In genomic region chr20:3202965-3203314, GRCh38 we compare ENCODE assay signal across 9 cellular contexts. TPM values are rescaled to one million over a fixed set of nuclear protein-coding genes. Genes with fewer than 3 reads are reported as not detected.
DNase-seq lines count a peak whose midpoint lies in the region; TF ChIP-seq lines count a peak whose summit lies in the region.
"Had no signal": no experiment of that assay in that cellular context is flagged by ENCODE, and none has a peak within 500 bp of the region (broad histone marks: within the 10 kb centered on the region; RNA-seq: fewer than 3 reads in every experiment).

No MANE protein-coding gene starts in this region.

- H3K27me3 ChIP-seq in HL-60 (ENCODE audit: insufficient read depth, poor library complexity, severe bottlenecking): no peaks in the 10 kb centered on the region
- no peaks in the 10 kb centered on the region for H3K27me3 ChIP-seq in brain microvascular endothelial cell (replicated peaks)
- H3K27me3 ChIP-seq: neutrophil had no signal

- peak overlapping the region; percentile 59 for H3K27ac Mint-ChIP-seq in mesothelial cell of epicardium

- no peaks in the 10 kb centered on the region for H3K9me3 Mint-ChIP-seq in mesothelial cell of epicardium

- no peaks in the 10 kb centered on the region for H3K27me3 Mint-ChIP-seq in mesothelial cell of epicardium (ENCODE audit: low read depth)

- H3K4me3 ChIP-seq in HL-60 (replicated peaks; ENCODE audit: insufficient read depth, low read length) (peak overlapping the region; percentile 96), brain microvascular endothelial cell (ENCODE audit: low read depth, low read length) (peak overlapping the region; percentile 95)

- H3K27ac ChIP-seq in 22Rv1: peak overlapping the region; percentile 87
- peak overlapping the region; percentile 85 for H3K27ac ChIP-seq in HL-60 (replicated peaks)
- no peak overlapping the region for H3K27ac ChIP-seq in brain microvascular endothelial cell
- H3K27ac ChIP-seq: neutrophil had no signal

- peaks cover 24% of the 10 kb centered on the region for H3K36me3 Mint-ChIP-seq in mesothelial cell of epicardium

- H3K36me3 ChIP-seq in brain microvascular endothelial cell (replicated peaks): peaks cover 16% of the 10 kb centered on the region

- peaks cover 12% of the 10 kb centered on the region for H3K4me1 Mint-ChIP-seq in mesothelial cell of epicardium

- DNase-seq in HL-60 (ENCODE audit: low read depth in 1 of 2, low spot score in 1 of 2): no peak
- DNase-seq in brain microvascular endothelial cell: no peak
- DNase-seq in mesothelial cell of epicardium (ENCODE audit: low spot score in 2 of 2, unreplicated experiment in 2 of 2): no peak
- DNase-seq in DMS53 treated with DMSO at 0.1 percent for 48 hours (lab: John Stamatoyannopoulos, UW; ENCODE audit: unreplicated experiment): no peak
- DNase-seq in NCI-H82 (lab: John Stamatoyannopoulos, UW): no peak
- no peak for DNase-seq in medulla oblongata (ENCODE audit: extremely low spot score)
- no peak for DNase-seq in RPMI8226

- H3K4me3 Mint-ChIP-seq in mesothelial cell of epicardium: peak overlapping the region; percentile 96

- in situ Hi-C loops in brain microvascular endothelial cell (cut with HindIII; ENCODE audit: low pct_ligation_motif_present, low sequenced_read_pairs): no loop called here

- TF ChIP-seq CTCF in 22Rv1 (IDR thresholded peaks at IDR 0.05): no peak
- no peak for TF ChIP-seq CTCF in HL-60 (IDR thresholded peaks at IDR 0.05; ENCODE audit: insufficient read depth, low read length)
- TF ChIP-seq CTCF in brain microvascular endothelial cell (IDR thresholded peaks at IDR 0.05; ENCODE audit: low read depth, low read length, missing control alignments): no peak
- TF ChIP-seq CTCF in mesothelial cell of epicardium (IDR thresholded peaks at IDR 0.05; ENCODE audit: unreplicated experiment): no peak

RNA-seq across cellular contexts. Expression of gene DDRGK1, which starts 1.5 kb away (rescaled TPM):
- 62.7 to 63.0 TPM (median 63.0 TPM) in 3 replicates for total RNA-seq in mesothelial cell of epicardium

RNA-seq across cellular contexts. Expression of gene ITPA, which starts 6.4 kb away (rescaled TPM):
- 54.7 to 59.3 TPM (median 57.6 TPM) in 3 replicates for total RNA-seq in mesothelial cell of epicardium

RNA-seq across cellular contexts. Expression of gene LZTS3, which starts 29.6 kb away (rescaled TPM):
- total RNA-seq in mesothelial cell of epicardium: 14.1 to 15.1 TPM (median 14.2 TPM) in 3 replicates

RNA-seq across cellular contexts. Expression of gene SLC4A11, which starts 36.0 kb away (rescaled TPM):
- 1.0 to 2.5 TPM (median 1.9 TPM) in 3 replicates for total RNA-seq in mesothelial cell of epicardium

RNA-seq across cellular contexts. Expression of gene FASTKD5, which starts 43.3 kb away (rescaled TPM):
- total RNA-seq in mesothelial cell of epicardium: 19.1 to 19.8 TPM (median 19.7 TPM) in 3 replicates
